ENCODE assay signal across 16 cellular contexts in genomic region chr1:181100924-181101323, GRCh38. TPM values are rescaled to one million over a fixed set of nuclear protein-coding genes. Genes with fewer than 3 reads are reported as not detected.
DNase-seq lines count a peak whose midpoint lies in the region; FAIRE-seq and TF ChIP-seq lines count a peak whose summit lies in the region.
"Had no signal": no experiment of that assay in that cellular context is flagged by ENCODE, and none has a peak within 500 bp of the region (broad histone marks: within the 10 kb centered on the region; RNA-seq: fewer than 3 reads in every experiment).

No MANE protein-coding gene starts in this region.

- no peak overlapping the region for H3K9ac ChIP-seq in endothelial cell of umbilical vein (replicated peaks; ENCODE audit: extremely low read depth, insufficient read depth, low read length)
- peak overlapping the region; percentile 25 for H3K9ac ChIP-seq in skeletal muscle satellite cell (ENCODE audit: low read depth, low read length)

- H3K4me1 Mint-ChIP-seq in activated T-cell treated with anti-CD3 and anti-CD28 coated beads, Interleukin-2, amount 50 U/mL, for 24 hours (ENCODE audit: low read depth) = peaks cover 87% of the 10 kb centered on the region

- no peak for TF ChIP-seq POLR2A in endothelial cell of umbilical vein (IDR thresholded peaks at IDR 0.05; ENCODE audit: low read depth, low read length)
- no peak for TF ChIP-seq POLR2A in Peyer's patch (IDR thresholded peaks at IDR 0.05)

- H3K4me3 Mint-ChIP-seq in activated T-cell treated with anti-CD3 and anti-CD28 coated beads, Interleukin-2, amount 50 U/mL, for 24 hours = peak overlapping the region; percentile 59
- H3K4me3 Mint-ChIP-seq: effector memory CD8-positive, alpha-beta T cell had no signal

- no TSS peak for BruUV-seq in endothelial cell of umbilical vein (replicated peaks; lab: Mats Ljungman, UMichigan)

- no peaks in the 10 kb centered on the region for H3K9me3 Mint-ChIP-seq in activated T-cell treated with anti-CD3 and anti-CD28 coated beads, Interleukin-2, amount 50 U/mL, for 24 hours
- H3K9me3 Mint-ChIP-seq: effector memory CD8-positive, alpha-beta T cell had no signal

- intact Hi-C loops in endothelial cell of umbilical vein (cut with micrococcal nuclease) = loop anchor here (5.0 kb wide), 1 partner anchor 599 kb away; the partner anchor contains the start of gene ACBD6

- DNase-seq in activated T-cell treated with anti-CD3 and anti-CD28 coated beads, Interleukin-2, amount 50 U/mL, for 24 hours = no peak
- no peak for DNase-seq in activated T-cell treated with anti-CD3 and anti-CD28 coated beads, Interleukin-2, amount 50 U/mL, for 1 hour
- DNase-seq in SJCRH30 (no peak), endothelial cell of umbilical vein (ENCODE audit: low read depth, low spot score) (no peak), NCI-H446 (lab: John Stamatoyannopoulos, UW) (no peak), cortex of kidney (lab: John Stamatoyannopoulos, UW) (no peak), Peyer's patch (no peak)
- DNase-seq: activated CD4-positive, alpha-beta T cell treated with anti-CD3 and anti-CD28 coated beads, Interleukin-2, amount 50 U/mL, for 1 hour; anterior cingulate cortex; effector memory CD8-positive, alpha-beta T cell; hippocampal formation; midbrain; NCI-H1092; NCI-H526 treated with DMSO at 0.1 percent for 48 hours; retina had no signal

- H3K4me1 ChIP-seq in SJCRH30 (peaks cover 80% of the 10 kb centered on the region), endothelial cell of umbilical vein (ENCODE audit: control insufficient read depth, extremely low read depth, insufficient read depth, low read length) (peaks cover 55% of the 10 kb centered on the region), skeletal muscle satellite cell (ENCODE audit: control insufficient read depth, insufficient read depth, low read length) (peaks cover 88% of the 10 kb centered on the region), Peyer's patch (peaks cover 0 to 16% (median 7%) of the 10 kb centered on the region in 4 donors)

- peaks cover 4% of the 10 kb centered on the region for H3K36me3 Mint-ChIP-seq in activated T-cell treated with anti-CD3 and anti-CD28 coated beads, Interleukin-2, amount 50 U/mL, for 24 hours (ENCODE audit: low read depth)

- peaks cover 1% of the 10 kb centered on the region for H3K27me3 Mint-ChIP-seq in activated T-cell treated with anti-CD3 and anti-CD28 coated beads, Interleukin-2, amount 50 U/mL, for 24 hours
- H3K27me3 Mint-ChIP-seq: effector memory CD8-positive, alpha-beta T cell had no signal

- H3K27me3 ChIP-seq in SJCRH30 = no peaks in the 10 kb centered on the region
- no peaks in the 10 kb centered on the region for H3K27me3 ChIP-seq in endothelial cell of umbilical vein (ENCODE audit: control insufficient read depth in 2 of 2, insufficient read depth in 2 of 2, low read length in 2 of 2)
- no peaks in the 10 kb centered on the region for H3K27me3 ChIP-seq in skeletal muscle satellite cell (ENCODE audit: control insufficient read depth, insufficient read depth, low read length)
- no peaks in the 10 kb centered on the region for H3K27me3 ChIP-seq in Peyer's patch

- POLR2A ChIA-PET in endothelial cell of umbilical vein (lab: Charles Lee) = interaction anchor here (1.9 to 2.5 kb wide), 2 partner anchors 11 kb away, joined by 6 to 14 read pairs; no protein-coding TSS in a partner anchor

- peak overlapping the region; percentile 94 for H3K27ac Mint-ChIP-seq in activated T-cell treated with anti-CD3 and anti-CD28 coated beads, Interleukin-2, amount 50 U/mL, for 24 hours

- H3K4me3 ChIP-seq in SJCRH30 (no peak overlapping the region), endothelial cell of umbilical vein (replicated peaks in 1 of 3; ENCODE audit: insufficient read depth in 1 of 3, low read depth in 1 of 3, low read length in 3 of 3) (no peak overlapping the region), skeletal muscle satellite cell (ENCODE audit: low read length) (peak overlapping the region; percentile 47), Peyer's patch (no peak overlapping the region)

- no peaks in the 10 kb centered on the region for H3K9me1 ChIP-seq in endothelial cell of umbilical vein (replicated peaks; ENCODE audit: control insufficient read depth, extremely low read depth, insufficient read depth, low read length)

- H3K36me3 ChIP-seq in SJCRH30 (no peaks in the 10 kb centered on the region), endothelial cell of umbilical vein (ENCODE audit: control insufficient read depth in 2 of 2, extremely low read depth in 1 of 2, insufficient read depth in 2 of 2, low read length in 2 of 2) (no peaks in the 10 kb centered on the region), skeletal muscle satellite cell (ENCODE audit: insufficient read depth, low read length) (no peaks in the 10 kb centered on the region), Peyer's patch (no peaks in the 10 kb centered on the region)

- H3K79me2 ChIP-seq in endothelial cell of umbilical vein (ENCODE audit: control insufficient read depth, insufficient read depth, low read length) = no peaks in the 10 kb centered on the region

- H3K9me3 ChIP-seq in SJCRH30 (replicated peaks) = no peaks in the 10 kb centered on the region
- H3K9me3 ChIP-seq in endothelial cell of umbilical vein (replicated peaks; ENCODE audit: control insufficient read depth, insufficient read depth, low read length) = no peaks in the 10 kb centered on the region
- no peaks in the 10 kb centered on the region for H3K9me3 ChIP-seq in skeletal muscle satellite cell (replicated peaks; ENCODE audit: low read length)
- H3K9me3 ChIP-seq in Peyer's patch = no peaks in the 10 kb centered on the region

- TF ChIP-seq CTCF in endothelial cell of umbilical vein (IDR thresholded peaks at IDR 0.05; ENCODE audit: extremely low read depth in 1 of 2, insufficient read depth in 1 of 2, low read depth in 1 of 2, low read length in 2 of 2) (no peak), Peyer's patch (IDR thresholded peaks at IDR 0.05) (no peak)

- H2AFZ ChIP-seq in endothelial cell of umbilical vein (ENCODE audit: low read depth, low read length) = no peak overlapping the region

- CTCF ChIA-PET in endothelial cell of umbilical vein (lab: Charles Lee) = interaction anchor here (1.1 to 1.8 kb wide), 6 partner anchors 10 to 52 kb away, joined by 3 to 17 read pairs (median 6); no protein-coding TSS in a partner anchor

- dilution Hi-C loops in endothelial cell of umbilical vein (cut with MboI; ENCODE audit: extremely low pct_ligation_motif_present, low sequenced_read_pairs) = no loop called here

- H4K20me1 ChIP-seq in endothelial cell of umbilical vein (replicated peaks; ENCODE audit: control insufficient read depth, extremely low read depth, insufficient read depth, low read length) = no peaks in the 10 kb centered on the region

- H3K27ac ChIP-seq in SJCRH30 (peak overlapping the region; percentile 96), endothelial cell of umbilical vein (ENCODE audit: insufficient read depth, low read depth, low read length) (peak overlapping the region; percentile 73), Peyer's patch (no peak overlapping the region)

- no peak for FAIRE-seq in endothelial cell of umbilical vein (lab: Jason Lieb, UNC)

- H3K4me2 ChIP-seq in endothelial cell of umbilical vein (ENCODE audit: insufficient read depth, low read length) (peak overlapping the region; percentile 57), skeletal muscle satellite cell (ENCODE audit: low read length) (peak overlapping the region; percentile 59)

TF ChIP-seq in endothelial cell of umbilical vein, 7 proteins besides CTCF, POLR2A, EP300 and RAD21:
- TF ChIP-seq EZH2 (IDR thresholded peaks at IDR 0.05; ENCODE audit: borderline replicate concordance, low read depth, low read length, severe bottlenecking) (no peak), MYC (IDR thresholded peaks at IDR 0.05; ENCODE audit: low read depth, low read length) (no peak), FOS (IDR thresholded peaks at IDR 0.05; ENCODE audit: borderline replicate concordance, insufficient read depth, low read length) (no peak), MAX (IDR thresholded peaks at IDR 0.05; ENCODE audit: insufficient read depth, insufficient read length) (no peak)

RNA-seq across cellular contexts. Expression of gene IER5, which starts 12.4 kb away (rescaled TPM):
- 30.3 and 31.9 TPM in 2 replicates for total RNA-seq in SJCRH30 (2014; rRNA removed; shearing (Covaris generic))
- total RNA-seq in endothelial cell of umbilical vein = 14.4 and 14.9 TPM in 2 replicates
- 5.0 and 6.6 TPM in 2 replicates for polyA plus RNA-seq in endothelial cell of umbilical vein
- 4.1 and 4.9 TPM in 2 replicates for polyA plus RNA-seq in endothelial cell of umbilical vein (2011; cell fraction: cytosol; rRNA removed)
- 4.7 and 5.1 TPM in 2 replicates for polyA plus RNA-seq in endothelial cell of umbilical vein (2011; cell fraction: nucleus; rRNA removed)
- polyA plus RNA-seq in endothelial cell of umbilical vein (2012) = 9.1 and 9.2 TPM in 2 replicates
- polyA minus RNA-seq in endothelial cell of umbilical vein = 5.8 and 6.9 TPM in 2 replicates
- 9.5 TPM for polyA minus RNA-seq in endothelial cell of umbilical vein (2011; cell fraction: cytosol; rRNA and poly(A)+ RNA removed)
- 4.0 and 6.2 TPM in 2 replicates for polyA minus RNA-seq in endothelial cell of umbilical vein (2011; cell fraction: nucleus; rRNA and poly(A)+ RNA removed)
- total RNA-seq in skeletal muscle satellite cell (2012; rRNA removed) = 15.0 and 15.3 TPM in 2 replicates
- 10 to 100 TPM in 1 of 4 donors, 1 to 10 TPM in 3; 6.3 to 10.7 (median 8.2) TPM for total RNA-seq in Peyer's patch

Comparison
In these comparisons a context has a peak if more than half of its experiments do, and no peak if none do; other contexts are left out.
1. H3K27ac ChIP-seq: peak in SJCRH30 (single experiment) and endothelial cell of umbilical vein (single experiment); none in Peyer's patch (0 of 4).